Comparison of ENCODE assay signal across 1 cellular context in the genomic region with DNA sequence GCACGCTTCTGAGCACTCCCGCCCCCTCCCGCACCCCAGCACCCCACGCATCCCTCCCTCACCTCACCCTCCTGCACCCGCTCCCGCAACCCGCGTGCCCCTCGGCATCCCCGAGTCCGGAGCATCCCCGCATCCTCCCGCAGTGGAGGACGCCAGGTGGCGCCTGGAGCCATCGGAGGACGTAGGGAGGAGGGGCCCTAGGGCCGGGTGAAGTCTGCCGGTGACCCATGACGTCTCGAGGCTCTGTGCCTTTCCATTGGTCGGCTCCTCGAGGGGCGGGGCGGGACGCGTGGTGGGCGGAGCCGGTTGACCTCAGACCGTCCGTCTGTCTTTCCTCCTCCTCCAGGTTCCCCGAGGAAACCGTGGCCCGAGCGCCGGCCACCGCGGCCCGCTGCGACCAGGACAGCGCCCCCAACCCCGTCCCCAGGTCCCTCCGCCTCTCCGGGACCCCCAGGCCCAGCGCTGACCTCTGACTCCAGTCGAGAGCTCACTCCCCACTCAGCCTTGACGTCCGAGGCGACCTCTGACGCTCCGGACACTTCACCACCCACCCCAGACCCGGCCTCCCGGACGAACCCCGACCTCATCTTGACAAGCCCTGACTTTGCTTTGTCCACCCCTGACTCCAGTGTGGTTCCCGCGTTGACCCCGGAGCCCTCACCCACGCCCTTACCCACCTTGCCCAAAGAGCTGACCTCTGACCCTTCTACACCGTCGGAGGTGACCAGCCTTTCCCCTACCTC.
A peak's percentile ranks its signal among the peaks of the same experiment; 100 is the strongest.
TF ChIP-seq lines count a peak whose summit lies in the region.

No MANE protein-coding gene starts in this region.

TF ChIP-seq in K562, 482 proteins besides CTCF, POLR2A, EP300 and RAD21 (continues in another document):
- peak; percentile 86 for TF ChIP-seq BHLHE40 (IDR thresholded peaks at IDR 0.05; ENCODE audit: low read length)
- peak; percentile 47 for TF ChIP-seq CCNT2 (IDR thresholded peaks at IDR 0.05; ENCODE audit: borderline replicate concordance, extremely low read depth, insufficient read length, low read depth, low read length)
- TF ChIP-seq MTA3 (IDR thresholded peaks at IDR 0.05; ENCODE audit: borderline replicate concordance) = peak; percentile 19; the same call in 1 of the 2 replicates
- TF ChIP-seq, protein P1, sequence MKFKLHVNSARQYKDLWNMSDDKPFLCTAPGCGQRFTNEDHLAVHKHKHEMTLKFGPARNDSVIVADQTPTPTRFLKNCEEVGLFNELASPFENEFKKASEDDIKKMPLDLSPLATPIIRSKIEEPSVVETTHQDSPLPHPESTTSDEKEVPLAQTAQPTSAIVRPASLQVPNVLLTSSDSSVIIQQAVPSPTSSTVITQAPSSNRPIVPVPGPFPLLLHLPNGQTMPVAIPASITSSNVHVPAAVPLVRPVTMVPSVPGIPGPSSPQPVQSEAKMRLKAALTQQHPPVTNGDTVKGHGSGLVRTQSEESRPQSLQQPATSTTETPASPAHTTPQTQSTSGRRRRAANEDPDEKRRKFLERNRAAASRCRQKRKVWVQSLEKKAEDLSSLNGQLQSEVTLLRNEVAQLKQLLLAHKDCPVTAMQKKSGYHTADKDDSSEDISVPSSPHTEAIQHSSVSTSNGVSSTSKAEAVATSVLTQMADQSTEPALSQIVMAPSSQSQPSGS (CRISPR knock-in tag; IDR thresholded peaks at IDR 0.05) = no peak
- TF ChIP-seq NCOA6 (IDR thresholded peaks at IDR 0.05) = peak; percentile 73
- TF ChIP-seq HDAC1 (IDR thresholded peaks at IDR 0.05) = peak in 1 of 2 experiments; percentile 25; a peak in 1 of 4 replicates
- TF ChIP-seq ATF7 (IDR thresholded peaks at IDR 0.05) = peak; percentile 65
- TF ChIP-seq TARDBP (IDR thresholded peaks at IDR 0.05) = no peak
- TF ChIP-seq ZNF766 (CRISPR knock-in tag; conservative IDR thresholded peaks at IDR 0.05) = no peak
- TF ChIP-seq, protein P2, sequence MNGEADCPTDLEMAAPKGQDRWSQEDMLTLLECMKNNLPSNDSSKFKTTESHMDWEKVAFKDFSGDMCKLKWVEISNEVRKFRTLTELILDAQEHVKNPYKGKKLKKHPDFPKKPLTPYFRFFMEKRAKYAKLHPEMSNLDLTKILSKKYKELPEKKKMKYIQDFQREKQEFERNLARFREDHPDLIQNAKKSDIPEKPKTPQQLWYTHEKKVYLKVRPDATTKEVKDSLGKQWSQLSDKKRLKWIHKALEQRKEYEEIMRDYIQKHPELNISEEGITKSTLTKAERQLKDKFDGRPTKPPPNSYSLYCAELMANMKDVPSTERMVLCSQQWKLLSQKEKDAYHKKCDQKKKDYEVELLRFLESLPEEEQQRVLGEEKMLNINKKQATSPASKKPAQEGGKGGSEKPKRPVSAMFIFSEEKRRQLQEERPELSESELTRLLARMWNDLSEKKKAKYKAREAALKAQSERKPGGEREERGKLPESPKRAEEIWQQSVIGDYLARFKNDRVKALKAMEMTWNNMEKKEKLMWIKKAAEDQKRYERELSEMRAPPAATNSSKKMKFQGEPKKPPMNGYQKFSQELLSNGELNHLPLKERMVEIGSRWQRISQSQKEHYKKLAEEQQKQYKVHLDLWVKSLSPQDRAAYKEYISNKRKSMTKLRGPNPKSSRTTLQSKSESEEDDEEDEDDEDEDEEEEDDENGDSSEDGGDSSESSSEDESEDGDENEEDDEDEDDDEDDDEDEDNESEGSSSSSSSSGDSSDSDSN (IDR thresholded peaks at IDR 0.05; ENCODE audit: borderline replicate concordance in 1 of 2, low read depth in 2 of 2, low read length in 2 of 2) = 0 out of 4 replicates have a peak, but pooled peaks of 1 of the 2 experiments have one; percentile 13
- 0 out of 2 replicates have a peak, but pooled peaks have one; percentile 32 for TF ChIP-seq ZFX (CRISPR knock-in tag; IDR thresholded peaks at IDR 0.05)
- peak; percentile 88 to 94 for TF ChIP-seq MAZ (CRISPR knock-in tag; conservative IDR thresholded peaks at IDR 0.05 in 1 of 2, IDR thresholded peaks at IDR 0.05 in 1 of 2)
- peak in 1 of 2 experiments; percentile 83; a peak in 2 of 4 replicates for TF ChIP-seq RCOR1 (IDR thresholded peaks at IDR 0.05; ENCODE audit: borderline replicate concordance in 1 of 2, low read depth in 2 of 2, low read length in 2 of 2)
- peak; percentile 96 for TF ChIP-seq CREB1 (IDR thresholded peaks at IDR 0.05)
- TF ChIP-seq CREB1 (CRISPR knock-in tag; IDR thresholded peaks at IDR 0.05) = peak; percentile 98
- peak; percentile 73 for TF ChIP-seq HDGF (IDR thresholded peaks at IDR 0.05)
- TF ChIP-seq KHSRP (IDR thresholded peaks at IDR 0.05) = peak; percentile 72
- TF ChIP-seq SP1 (CRISPR knock-in tag; IDR thresholded peaks at IDR 0.05) = peak; percentile 98
- no peak for TF ChIP-seq PTTG1 (tag; IDR thresholded peaks at IDR 0.05; ENCODE audit: low read depth)
- TF ChIP-seq PCBP1 (IDR thresholded peaks at IDR 0.05; ENCODE audit: low read depth, low read length, poor library complexity, severe bottlenecking) = peak; percentile 81
- peak; percentile 47 for TF ChIP-seq HCFC1 (IDR thresholded peaks at IDR 0.05; ENCODE audit: low read depth, low read length)
- TF ChIP-seq ZNF57 (CRISPR knock-in tag; IDR thresholded peaks at IDR 0.05) = no peak
- no peak for TF ChIP-seq EZH2 (IDR thresholded peaks at IDR 0.05; ENCODE audit: borderline replicate concordance, low read depth, low read length)
- TF ChIP-seq ERF (CRISPR knock-in tag; IDR thresholded peaks at IDR 0.05) = no peak
- peak; percentile 56 for TF ChIP-seq NFIC (IDR thresholded peaks at IDR 0.05)
- TF ChIP-seq, protein P3, sequence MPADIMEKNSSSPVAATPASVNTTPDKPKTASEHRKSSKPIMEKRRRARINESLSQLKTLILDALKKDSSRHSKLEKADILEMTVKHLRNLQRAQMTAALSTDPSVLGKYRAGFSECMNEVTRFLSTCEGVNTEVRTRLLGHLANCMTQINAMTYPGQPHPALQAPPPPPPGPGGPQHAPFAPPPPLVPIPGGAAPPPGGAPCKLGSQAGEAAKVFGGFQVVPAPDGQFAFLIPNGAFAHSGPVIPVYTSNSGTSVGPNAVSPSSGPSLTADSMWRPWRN (IDR thresholded peaks at IDR 0.05; ENCODE audit: low read depth) = peak; percentile 68; the same call in 1 of the 2 replicates
- TF ChIP-seq, protein P4, sequence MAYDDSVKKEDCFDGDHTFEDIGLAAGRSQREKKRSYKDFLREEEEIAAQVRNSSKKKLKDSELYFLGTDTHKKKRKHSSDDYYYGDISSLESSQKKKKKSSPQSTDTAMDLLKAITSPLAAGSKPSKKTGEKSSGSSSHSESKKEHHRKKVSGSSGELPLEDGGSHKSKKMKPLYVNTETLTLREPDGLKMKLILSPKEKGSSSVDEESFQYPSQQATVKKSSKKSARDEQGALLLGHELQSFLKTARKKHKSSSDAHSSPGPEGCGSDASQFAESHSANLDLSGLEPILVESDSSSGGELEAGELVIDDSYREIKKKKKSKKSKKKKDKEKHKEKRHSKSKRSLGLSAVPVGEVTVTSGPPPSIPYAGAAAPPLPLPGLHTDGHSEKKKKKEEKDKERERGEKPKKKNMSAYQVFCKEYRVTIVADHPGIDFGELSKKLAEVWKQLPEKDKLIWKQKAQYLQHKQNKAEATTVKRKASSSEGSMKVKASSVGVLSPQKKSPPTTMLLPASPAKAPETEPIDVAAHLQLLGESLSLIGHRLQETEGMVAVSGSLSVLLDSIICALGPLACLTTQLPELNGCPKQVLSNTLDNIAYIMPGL (CRISPR knock-in tag; IDR thresholded peaks at IDR 0.05) = peak; percentile 72
- TF ChIP-seq JUND (IDR thresholded peaks at IDR 0.05; ENCODE audit: borderline replicate concordance, low read depth, low read length) = peak; percentile 62
- no peak; the same call in 2 of the 3 replicates for TF ChIP-seq JUND (tag; IDR thresholded peaks at IDR 0.05; ENCODE audit: borderline replicate concordance, low read depth, low read length)
- peak; percentile 39; the same call in 1 of the 2 replicates for TF ChIP-seq SUPT5H (IDR thresholded peaks at IDR 0.05)
- TF ChIP-seq, protein P5, sequence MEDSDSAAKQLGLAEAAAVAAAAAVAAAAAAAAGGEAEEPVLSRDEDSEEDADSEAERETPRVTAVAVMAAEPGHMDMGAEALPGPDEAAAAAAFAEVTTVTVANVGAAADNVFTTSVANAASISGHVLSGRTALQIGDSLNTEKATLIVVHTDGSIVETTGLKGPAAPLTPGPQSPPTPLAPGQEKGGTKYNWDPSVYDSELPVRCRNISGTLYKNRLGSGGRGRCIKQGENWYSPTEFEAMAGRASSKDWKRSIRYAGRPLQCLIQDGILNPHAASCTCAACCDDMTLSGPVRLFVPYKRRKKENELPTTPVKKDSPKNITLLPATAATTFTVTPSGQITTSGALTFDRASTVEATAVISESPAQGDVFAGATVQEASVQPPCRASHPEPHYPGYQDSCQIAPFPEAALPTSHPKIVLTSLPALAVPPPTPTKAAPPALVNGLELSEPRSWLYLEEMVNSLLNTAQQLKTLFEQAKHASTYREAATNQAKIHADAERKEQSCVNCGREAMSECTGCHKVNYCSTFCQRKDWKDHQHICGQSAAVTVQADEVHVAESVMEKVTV (CRISPR knock-in tag; IDR thresholded peaks at IDR 0.05) = peak; percentile 97
- peak; percentile 81 for TF ChIP-seq FIP1L1 (IDR thresholded peaks at IDR 0.05; ENCODE audit: low read depth, low read length, poor library complexity, severe bottlenecking)
- TF ChIP-seq TBP (optimal IDR thresholded peaks at IDR 0.05; ENCODE audit: low read depth, low read length) = peak; percentile 20
- TF ChIP-seq, protein P6, sequence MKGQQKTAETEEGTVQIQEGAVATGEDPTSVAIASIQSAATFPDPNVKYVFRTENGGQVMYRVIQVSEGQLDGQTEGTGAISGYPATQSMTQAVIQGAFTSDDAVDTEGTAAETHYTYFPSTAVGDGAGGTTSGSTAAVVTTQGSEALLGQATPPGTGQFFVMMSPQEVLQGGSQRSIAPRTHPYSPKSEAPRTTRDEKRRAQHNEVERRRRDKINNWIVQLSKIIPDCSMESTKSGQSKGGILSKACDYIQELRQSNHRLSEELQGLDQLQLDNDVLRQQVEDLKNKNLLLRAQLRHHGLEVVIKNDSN (CRISPR knock-in tag; IDR thresholded peaks at IDR 0.05) = peak; percentile 14; the same call in 1 of the 2 replicates
- 0 out of 2 replicates have a peak, but pooled peaks have one; percentile 14 for TF ChIP-seq SREBF1 (IDR thresholded peaks at IDR 0.05; ENCODE audit: borderline replicate concordance, low read depth, low read length)
- TF ChIP-seq, protein P7, sequence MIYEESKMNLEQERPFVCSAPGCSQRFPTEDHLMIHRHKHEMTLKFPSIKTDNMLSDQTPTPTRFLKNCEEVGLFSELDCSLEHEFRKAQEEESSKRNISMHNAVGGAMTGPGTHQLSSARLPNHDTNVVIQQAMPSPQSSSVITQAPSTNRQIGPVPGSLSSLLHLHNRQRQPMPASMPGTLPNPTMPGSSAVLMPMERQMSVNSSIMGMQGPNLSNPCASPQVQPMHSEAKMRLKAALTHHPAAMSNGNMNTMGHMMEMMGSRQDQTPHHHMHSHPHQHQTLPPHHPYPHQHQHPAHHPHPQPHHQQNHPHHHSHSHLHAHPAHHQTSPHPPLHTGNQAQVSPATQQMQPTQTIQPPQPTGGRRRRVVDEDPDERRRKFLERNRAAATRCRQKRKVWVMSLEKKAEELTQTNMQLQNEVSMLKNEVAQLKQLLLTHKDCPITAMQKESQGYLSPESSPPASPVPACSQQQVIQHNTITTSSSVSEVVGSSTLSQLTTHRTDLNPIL (CRISPR knock-in tag; IDR thresholded peaks at IDR 0.05) = no peak
- TF ChIP-seq NR2C1 (IDR thresholded peaks at IDR 0.05) = peak; percentile 93
- TF ChIP-seq NR2C1 (tag; IDR thresholded peaks at IDR 0.05) = peak; percentile 92
- peak in 1 of 2 experiments; percentile 58; a peak in 2 of 4 replicates for TF ChIP-seq KDM1A (IDR thresholded peaks at IDR 0.05)
- TF ChIP-seq, protein P8, sequence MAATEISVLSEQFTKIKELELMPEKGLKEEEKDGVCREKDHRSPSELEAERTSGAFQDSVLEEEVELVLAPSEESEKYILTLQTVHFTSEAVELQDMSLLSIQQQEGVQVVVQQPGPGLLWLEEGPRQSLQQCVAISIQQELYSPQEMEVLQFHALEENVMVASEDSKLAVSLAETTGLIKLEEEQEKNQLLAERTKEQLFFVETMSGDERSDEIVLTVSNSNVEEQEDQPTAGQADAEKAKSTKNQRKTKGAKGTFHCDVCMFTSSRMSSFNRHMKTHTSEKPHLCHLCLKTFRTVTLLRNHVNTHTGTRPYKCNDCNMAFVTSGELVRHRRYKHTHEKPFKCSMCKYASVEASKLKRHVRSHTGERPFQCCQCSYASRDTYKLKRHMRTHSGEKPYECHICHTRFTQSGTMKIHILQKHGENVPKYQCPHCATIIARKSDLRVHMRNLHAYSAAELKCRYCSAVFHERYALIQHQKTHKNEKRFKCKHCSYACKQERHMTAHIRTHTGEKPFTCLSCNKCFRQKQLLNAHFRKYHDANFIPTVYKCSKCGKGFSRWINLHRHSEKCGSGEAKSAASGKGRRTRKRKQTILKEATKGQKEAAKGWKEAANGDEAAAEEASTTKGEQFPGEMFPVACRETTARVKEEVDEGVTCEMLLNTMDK (IDR thresholded peaks at IDR 0.05; ENCODE audit: borderline replicate concordance, insufficient read depth, low read depth, low read length, poor library complexity, severe bottlenecking) = peak; percentile 77
- TF ChIP-seq, protein P9, sequence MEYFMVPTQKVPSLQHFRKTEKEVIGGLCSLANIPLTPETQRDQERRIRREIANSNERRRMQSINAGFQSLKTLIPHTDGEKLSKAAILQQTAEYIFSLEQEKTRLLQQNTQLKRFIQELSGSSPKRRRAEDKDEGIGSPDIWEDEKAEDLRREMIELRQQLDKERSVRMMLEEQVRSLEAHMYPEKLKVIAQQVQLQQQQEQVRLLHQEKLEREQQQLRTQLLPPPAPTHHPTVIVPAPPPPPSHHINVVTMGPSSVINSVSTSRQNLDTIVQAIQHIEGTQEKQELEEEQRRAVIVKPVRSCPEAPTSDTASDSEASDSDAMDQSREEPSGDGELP (CRISPR knock-in tag; IDR thresholded peaks at IDR 0.05; ENCODE audit: borderline replicate concordance) = peak; percentile 79
- no peak for TF ChIP-seq FOXJ2 (tag; IDR thresholded peaks at IDR 0.05)
- TF ChIP-seq, protein P10, sequence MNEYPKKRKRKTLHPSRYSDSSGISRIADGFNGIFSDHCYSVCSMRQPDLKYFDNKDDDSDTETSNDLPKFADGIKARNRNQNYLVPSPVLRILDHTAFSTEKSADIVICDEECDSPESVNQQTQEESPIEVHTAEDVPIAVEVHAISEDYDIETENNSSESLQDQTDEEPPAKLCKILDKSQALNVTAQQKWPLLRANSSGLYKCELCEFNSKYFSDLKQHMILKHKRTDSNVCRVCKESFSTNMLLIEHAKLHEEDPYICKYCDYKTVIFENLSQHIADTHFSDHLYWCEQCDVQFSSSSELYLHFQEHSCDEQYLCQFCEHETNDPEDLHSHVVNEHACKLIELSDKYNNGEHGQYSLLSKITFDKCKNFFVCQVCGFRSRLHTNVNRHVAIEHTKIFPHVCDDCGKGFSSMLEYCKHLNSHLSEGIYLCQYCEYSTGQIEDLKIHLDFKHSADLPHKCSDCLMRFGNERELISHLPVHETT (CRISPR knock-in tag; conservative IDR thresholded peaks at IDR 0.05 in 1 of 2, IDR thresholded peaks at IDR 0.05 in 1 of 2) = 0 out of 4 replicates have a peak, but pooled peaks of 1 of the 2 experiments have one; percentile 22
- TF ChIP-seq TBL1XR1 (IDR thresholded peaks at IDR 0.05; ENCODE audit: low read length in 2 of 2) = peak in 1 of 2 experiments; percentile 74; a peak in 2 of 4 replicates
- peak; percentile 80 for TF ChIP-seq HMGN3 (IDR thresholded peaks at IDR 0.05; ENCODE audit: borderline replicate concordance, extremely low read depth, insufficient read length, low read depth, low read length)
- peak; percentile 99 for TF ChIP-seq ARID2 (IDR thresholded peaks at IDR 0.05)
- TF ChIP-seq XRCC5 (IDR thresholded peaks at IDR 0.05; ENCODE audit: low read depth, low read length) = no peak
- peak; percentile 46; the same call in 1 of the 2 replicates for TF ChIP-seq PHF8 (IDR thresholded peaks at IDR 0.05; ENCODE audit: borderline replicate concordance, low read length)
- TF ChIP-seq ESRRA (IDR thresholded peaks at IDR 0.05; ENCODE audit: borderline replicate concordance, low read depth) = peak; percentile 97
- peak; percentile 82; the same call in 1 of the 2 replicates for TF ChIP-seq MBD2 (IDR thresholded peaks at IDR 0.05; ENCODE audit: borderline replicate concordance, low read depth)
